In the genomic region with DNA sequence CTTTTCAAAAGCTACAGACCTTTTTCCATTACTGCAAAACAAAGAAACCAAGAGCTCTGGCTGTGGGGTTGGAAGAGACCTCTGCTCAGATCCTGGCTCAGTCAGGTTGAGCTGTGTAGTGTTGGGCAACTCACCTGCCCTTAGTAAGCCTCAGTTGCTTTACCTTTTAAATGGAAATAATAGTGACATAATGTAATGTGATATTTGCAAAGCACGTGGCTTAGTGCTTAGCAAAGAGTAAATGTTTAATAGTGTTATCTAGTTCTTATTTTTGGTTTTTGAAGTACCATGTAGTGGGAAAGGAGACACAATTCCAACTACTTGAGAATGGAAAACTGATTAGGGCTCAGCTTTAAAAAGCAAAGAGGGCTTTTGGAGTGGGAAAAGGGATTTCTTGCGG, we compare ENCODE assay signal across 13 cellular contexts.
DNase-seq lines count a peak whose midpoint lies in the region; ATAC-seq, FAIRE-seq and TF ChIP-seq lines count a peak whose summit lies in the region.
"Had no signal": no experiment of that assay in that cellular context is flagged by ENCODE, and none has a peak within 500 bp of the region (broad histone marks: within the 10 kb centered on the region; RNA-seq: fewer than 3 reads in every experiment).

No MANE protein-coding gene starts in this region.

- H3K4me1 ChIP-seq in GM23248 (ENCODE audit: insufficient read depth): peaks cover 30% of the 10 kb centered on the region
- H3K4me1 ChIP-seq in astrocyte (ENCODE audit: insufficient read depth, low read length): peaks cover 28% of the 10 kb centered on the region
- peaks cover 12 to 16% of the 10 kb centered on the region in 2 donors for H3K4me1 ChIP-seq in left lung
- peaks cover 20% of the 10 kb centered on the region for H3K4me1 ChIP-seq in skeletal muscle satellite cell (ENCODE audit: control insufficient read depth, insufficient read depth, low read length)
- H3K4me1 ChIP-seq in small intestine (ENCODE audit: control insufficient read depth in 2 of 2, insufficient read depth in 1 of 2, low read depth in 1 of 2, low read length in 1 of 2): peaks cover 0 to 2% of the 10 kb centered on the region in 2 donors
- peaks cover 27% of the 10 kb centered on the region for H3K4me1 ChIP-seq in HAP-1

- peaks cover 32% of the 10 kb centered on the region for H3F3A ChIP-seq in GM23248 (ENCODE audit: insufficient read depth)

- 76 to 88% methylated on average over 2 of the region's 2 CpGs for WGBS in GM23248 (ENCODE audit: low coverage in 1 of 2, low lambda C conversion rate in 2 of 2, missing lambda C conversion rate in 2 of 2), 2 experiments
- 64 to 78% (median 75%) methylated on average over 2 of the region's 2 CpGs for WGBS in small intestine, 3 donors

- H4K20me1 ChIP-seq in GM23248 (ENCODE audit: insufficient read depth) (no peaks in the 10 kb centered on the region), astrocyte (ENCODE audit: insufficient read depth, low read length) (peaks cover 62% of the 10 kb centered on the region)

- peak overlapping the region; percentile 93 for H3K27ac ChIP-seq in GM23248
- peak overlapping the region; percentile 88 for H3K27ac ChIP-seq in astrocyte (ENCODE audit: low read depth, low read length)
- H3K27ac ChIP-seq in left lung: peak overlapping the region; percentile 57 to 78
- no peak overlapping the region for H3K27ac ChIP-seq in small intestine (ENCODE audit: low read depth in 1 of 2, low read length in 1 of 2)

- H2AFZ ChIP-seq in GM23248 (0 out of 2 replicates have a peak overlapping the region, but pooled peaks have one; percentile 88), astrocyte (ENCODE audit: low read depth, low read length) (no peak overlapping the region)

- in situ Hi-C loops in GM23248 (cut with MboI): no loop called here
- in situ Hi-C loops in HAP-1 (cut with MboI; ENCODE audit: low sequenced_read_pairs): no loop called here

- no peaks in the 10 kb centered on the region for H3K27me3 Mint-ChIP-seq in astrocyte (ENCODE audit: low read depth, unreplicated experiment)
- H3K27me3 Mint-ChIP-seq: natural killer cell treated with Interleukin-12 subunit alpha and Interleukin-12 subunit beta and Interleukin-15 and Interleukin-18, amount 100 ng/mL, for 72 hours had no signal

- H3K9ac ChIP-seq in GM23248: peak overlapping the region; percentile 80
- peak overlapping the region; percentile 75 for H3K9ac ChIP-seq in astrocyte (ENCODE audit: low read length)
- H3K9ac ChIP-seq in skeletal muscle satellite cell (ENCODE audit: low read depth, low read length): peak overlapping the region; percentile 53

- peak overlapping the region; percentile 88 for H3K4me2 ChIP-seq in GM23248 (ENCODE audit: unreplicated experiment)
- H3K4me2 ChIP-seq in astrocyte (ENCODE audit: low read length): peak overlapping the region; percentile 83
- H3K4me2 ChIP-seq in skeletal muscle satellite cell (ENCODE audit: low read length): peak overlapping the region; percentile 78

- H3K36me3 Mint-ChIP-seq in astrocyte (ENCODE audit: low read depth, unreplicated experiment): peaks cover 20% of the 10 kb centered on the region
- H3K36me3 Mint-ChIP-seq: natural killer cell treated with Interleukin-12 subunit alpha and Interleukin-12 subunit beta and Interleukin-15 and Interleukin-18, amount 100 ng/mL, for 72 hours; stimulated activated memory B cell treated with anti-CD40 and anti-IgM and Interleukin-4, amounts not matched to agents 10 μg/mL and 1 μg/mL and 100 μg/mL, for 72 hours had no signal

- intact Hi-C loops in left lung (cut with DNase I): no loop called here

- H3K9me3 ChIP-seq in GM23248 (ENCODE audit: low read depth) (no peaks in the 10 kb centered on the region), astrocyte (ENCODE audit: insufficient read depth, low read depth, low read length) (no peaks in the 10 kb centered on the region), left lung (no peaks in the 10 kb centered on the region), skeletal muscle satellite cell (replicated peaks; ENCODE audit: low read length) (no peaks in the 10 kb centered on the region), small intestine (ENCODE audit: control insufficient read depth, low read depth) (no peaks in the 10 kb centered on the region), HAP-1 (no peaks in the 10 kb centered on the region)

- DNase-seq in GM23248: no peak
- no peak for DNase-seq in astrocyte (ENCODE audit: low read depth)
- no peak for DNase-seq in left lung
- DNase-seq in small intestine: no peak
- DNase-seq in NCI-H524 treated with DMSO at 0.1 percent for 48 hours (lab: John Stamatoyannopoulos, UW): no peak
- DNase-seq in HAP-1 (ENCODE audit: low spot score in 2 of 2): no peak
- DNase-seq: NCI-H1048, RPMI8226 had no signal

- no peaks in the 10 kb centered on the region for H3K9me2 ChIP-seq in GM23248 (ENCODE audit: insufficient read depth)

- H3K9me3 Mint-ChIP-seq in astrocyte (ENCODE audit: unreplicated experiment): no peaks in the 10 kb centered on the region
- H3K9me3 Mint-ChIP-seq: natural killer cell treated with Interleukin-12 subunit alpha and Interleukin-12 subunit beta and Interleukin-15 and Interleukin-18, amount 100 ng/mL, for 72 hours; stimulated activated memory B cell treated with anti-CD40 and anti-IgM and Interleukin-4, amounts not matched to agents 10 μg/mL and 1 μg/mL and 100 μg/mL, for 72 hours; T-helper 1 cell treated with Interleukin-12 subunit alpha and Interleukin-12 subunit beta and Interleukin-4 antibody, amounts not matched to agents 30 μg/mL and 1 μg/mL, for 36 hours had no signal

- H3K4me3 Mint-ChIP-seq in astrocyte (ENCODE audit: unreplicated experiment): no peak overlapping the region
- H3K4me3 Mint-ChIP-seq: natural killer cell treated with Interleukin-12 subunit alpha and Interleukin-12 subunit beta and Interleukin-15 and Interleukin-18, amount 100 ng/mL, for 72 hours; stimulated activated memory B cell treated with anti-CD40 and anti-IgM and Interleukin-4, amounts not matched to agents 10 μg/mL and 1 μg/mL and 100 μg/mL, for 72 hours; T-helper 1 cell treated with Interleukin-12 subunit alpha and Interleukin-12 subunit beta and Interleukin-4 antibody, amounts not matched to agents 30 μg/mL and 1 μg/mL, for 36 hours had no signal

- ATAC-seq in left lung (peak; percentile 39), HG03457 (IDR thresholded peaks at IDR 0.05; ENCODE audit: unreplicated experiment) (no peak)
- ATAC-seq: natural killer cell treated with Interleukin-12 subunit alpha and Interleukin-12 subunit beta and Interleukin-15 and Interleukin-18, amount 100 ng/mL, for 72 hours; stimulated activated memory B cell treated with anti-CD40 and anti-IgM and Interleukin-4, amounts not matched to agents 10 μg/mL and 1 μg/mL and 100 μg/mL, for 72 hours had no signal

- H3K4me3 ChIP-seq in GM23248 (peak overlapping the region; percentile 70), astrocyte (ENCODE audit: insufficient read depth, low read depth, low read length) (no peak overlapping the region), left lung (no peak overlapping the region), skeletal muscle satellite cell (ENCODE audit: low read length) (no peak overlapping the region), small intestine (ENCODE audit: low read depth in 1 of 2, low read length in 2 of 2) (no peak overlapping the region), HAP-1 (no peak overlapping the region)

- H3K36me3 ChIP-seq in GM23248 (ENCODE audit: low read depth): no peaks in the 10 kb centered on the region
- H3K36me3 ChIP-seq in astrocyte (ENCODE audit: insufficient read depth, low read length): peaks cover 5% of the 10 kb centered on the region
- peaks cover 0 to 27% of the 10 kb centered on the region in 2 donors for H3K36me3 ChIP-seq in left lung
- no peaks in the 10 kb centered on the region for H3K36me3 ChIP-seq in skeletal muscle satellite cell (ENCODE audit: insufficient read depth, low read length)
- no peaks in the 10 kb centered on the region for H3K36me3 ChIP-seq in small intestine (ENCODE audit: control insufficient read depth in 2 of 2, insufficient read depth in 2 of 2, low read length in 2 of 2)
- no peaks in the 10 kb centered on the region for H3K36me3 ChIP-seq in HAP-1 (replicated peaks)

- no peak for FAIRE-seq in astrocyte (lab: Jason Lieb, UNC)
- no peak for FAIRE-seq in small intestine (lab: Jason Lieb, UNC)

- H3K27me3 ChIP-seq in GM23248 (replicated peaks; ENCODE audit: insufficient read depth): no peaks in the 10 kb centered on the region
- H3K27me3 ChIP-seq in astrocyte (ENCODE audit: insufficient read depth, low read length): no peaks in the 10 kb centered on the region
- H3K27me3 ChIP-seq in left lung: no peaks in the 10 kb centered on the region
- H3K27me3 ChIP-seq in skeletal muscle satellite cell (ENCODE audit: control insufficient read depth, insufficient read depth, low read length): no peaks in the 10 kb centered on the region
- H3K27me3 ChIP-seq in small intestine (ENCODE audit: control insufficient read depth in 2 of 2, insufficient read depth in 2 of 2, low read length in 2 of 2): no peaks in the 10 kb centered on the region
- H3K27me3 ChIP-seq in HAP-1 (ENCODE audit: low read depth): no peaks in the 10 kb centered on the region

- peak overlapping the region; percentile 66 for H3K27ac Mint-ChIP-seq in astrocyte (ENCODE audit: unreplicated experiment)
- H3K27ac Mint-ChIP-seq: stimulated activated memory B cell treated with anti-CD40 and anti-IgM and Interleukin-4, amounts not matched to agents 10 μg/mL and 1 μg/mL and 100 μg/mL, for 72 hours; T-helper 1 cell treated with Interleukin-12 subunit alpha and Interleukin-12 subunit beta and Interleukin-4 antibody, amounts not matched to agents 30 μg/mL and 1 μg/mL, for 36 hours had no signal

- TF ChIP-seq CTCF in astrocyte (IDR thresholded peaks at IDR 0.05; ENCODE audit: insufficient read depth, low read depth, low read length): no peak
- no peak for TF ChIP-seq CTCF in left lung (IDR thresholded peaks at IDR 0.05)

- no peaks in the 10 kb centered on the region for H3K79me2 ChIP-seq in GM23248 (ENCODE audit: insufficient read depth)
- H3K79me2 ChIP-seq in astrocyte (ENCODE audit: insufficient read depth, low read length): peaks cover 30% of the 10 kb centered on the region

- H3K4me1 Mint-ChIP-seq in astrocyte (ENCODE audit: low read depth, unreplicated experiment): peaks cover 32% of the 10 kb centered on the region
- H3K4me1 Mint-ChIP-seq: stimulated activated memory B cell treated with anti-CD40 and anti-IgM and Interleukin-4, amounts not matched to agents 10 μg/mL and 1 μg/mL and 100 μg/mL, for 72 hours had no signal

Comparison
In these comparisons a context has a peak if more than half of its experiments do, and no peak if none do; other contexts are left out.
1. H3K27ac ChIP-seq: peak in GM23248 (single experiment), astrocyte (single experiment) and left lung (2 of 2); none in small intestine (0 of 2).
2. Peak in every context shown above with its lines, with median percentiles within 50 percentile points of each other: H3K4me2 ChIP-seq and H3K9ac ChIP-seq.